ENCODE assay signal across 8 cellular contexts in genomic region chr12:44812062-44812461, GRCh38.
DNase-seq lines count a peak whose midpoint lies in the region; ATAC-seq lines count a peak whose summit lies in the region.

No MANE protein-coding gene starts in this region.

- intact Hi-C loops in posterior cingulate gyrus (cut with DNase I): no loop called here

- DNase-seq in activated gamma-delta T cell treated with Interleukin-2 at 50 U/mL for 16 hours (peak; percentile 48), activated gamma-delta T cell (lab: John Stamatoyannopoulos, UW) (no peak), hypothalamus (lab: John Stamatoyannopoulos, UW) (no peak), UCSD-AML1 (lab: John Stamatoyannopoulos, UW; ENCODE audit: unreplicated experiment) (no peak), posterior cingulate gyrus (no peak)
- DNase-seq in activated naive CD4-positive, alpha-beta T cell treated with anti-CD3 and anti-CD28 coated beads, Interleukin-2, amount 10 ng/mL, durations not matched to agents 7 days and 5 days: peak; percentile 60
- DNase-seq in stimulated activated effector memory CD8-positive, alpha-beta T cell treated with anti-CD3 and anti-CD28 coated beads, Interleukin-12 subunit alpha, Interleukin-12 subunit beta, amount 100 ng/mL, for 72 hours (ENCODE audit: low spot score in 2 of 2): no peak

- no peak overlapping the region for H3K4me3 Mint-ChIP-seq in activated naive CD4-positive, alpha-beta T cell treated with anti-CD3 and anti-CD28 coated beads, Interleukin-2, amount 10 ng/mL, durations not matched to agents 7 days and 5 days
- H3K4me3 Mint-ChIP-seq in stimulated activated effector memory CD8-positive, alpha-beta T cell treated with anti-CD3 and anti-CD28 coated beads, Interleukin-12 subunit alpha, Interleukin-12 subunit beta, amount 100 ng/mL, for 72 hours: no peak overlapping the region

- CTCF ChIA-PET in activated naive CD4-positive, alpha-beta T cell treated with anti-CD3 and anti-CD28 coated beads, Interleukin-2, amount 10 ng/mL, durations not matched to agents 7 days and 5 days (lab: Charles Lee): interaction anchor here (0.6 to 7.8 kb wide), 20 partner anchors 10 to 853 kb away, joined by 3 to 125 read pairs (median 4); partner anchors contain the start of gene NELL2

- no peaks in the 10 kb centered on the region for H3K27me3 Mint-ChIP-seq in activated naive CD4-positive, alpha-beta T cell treated with anti-CD3 and anti-CD28 coated beads, Interleukin-2, amount 10 ng/mL, durations not matched to agents 7 days and 5 days

- peak; percentile 61 for ATAC-seq in HG03354 (IDR thresholded peaks at IDR 0.05; ENCODE audit: poor library complexity, severe bottlenecking, unreplicated experiment)
- ATAC-seq in stimulated activated effector memory CD8-positive, alpha-beta T cell treated with anti-CD3 and anti-CD28 coated beads, Interleukin-12 subunit alpha, Interleukin-12 subunit beta, amount 100 ng/mL, for 72 hours: peak; percentile 84

- no peaks in the 10 kb centered on the region for H3K9me3 Mint-ChIP-seq in activated naive CD4-positive, alpha-beta T cell treated with anti-CD3 and anti-CD28 coated beads, Interleukin-2, amount 10 ng/mL, durations not matched to agents 7 days and 5 days
- no peaks in the 10 kb centered on the region for H3K9me3 Mint-ChIP-seq in stimulated activated effector memory CD8-positive, alpha-beta T cell treated with anti-CD3 and anti-CD28 coated beads, Interleukin-12 subunit alpha, Interleukin-12 subunit beta, amount 100 ng/mL, for 72 hours

- H3K36me3 Mint-ChIP-seq in activated naive CD4-positive, alpha-beta T cell treated with anti-CD3 and anti-CD28 coated beads, Interleukin-2, amount 10 ng/mL, durations not matched to agents 7 days and 5 days: peaks cover 5% of the 10 kb centered on the region
- H3K36me3 Mint-ChIP-seq in stimulated activated effector memory CD8-positive, alpha-beta T cell treated with anti-CD3 and anti-CD28 coated beads, Interleukin-12 subunit alpha, Interleukin-12 subunit beta, amount 100 ng/mL, for 72 hours: no peaks in the 10 kb centered on the region

- H3K27ac Mint-ChIP-seq in activated naive CD4-positive, alpha-beta T cell treated with anti-CD3 and anti-CD28 coated beads, Interleukin-2, amount 10 ng/mL, durations not matched to agents 7 days and 5 days: no peak overlapping the region
- no peak overlapping the region for H3K27ac Mint-ChIP-seq in stimulated activated effector memory CD8-positive, alpha-beta T cell treated with anti-CD3 and anti-CD28 coated beads, Interleukin-12 subunit alpha, Interleukin-12 subunit beta, amount 100 ng/mL, for 72 hours

- peaks cover 36% of the 10 kb centered on the region for H3K4me1 Mint-ChIP-seq in activated naive CD4-positive, alpha-beta T cell treated with anti-CD3 and anti-CD28 coated beads, Interleukin-2, amount 10 ng/mL, durations not matched to agents 7 days and 5 days
- H3K4me1 Mint-ChIP-seq in stimulated activated effector memory CD8-positive, alpha-beta T cell treated with anti-CD3 and anti-CD28 coated beads, Interleukin-12 subunit alpha, Interleukin-12 subunit beta, amount 100 ng/mL, for 72 hours: peaks cover 22% of the 10 kb centered on the region

Comparison
In these comparisons a context has a peak if more than half of its experiments do, and no peak if none do; other contexts are left out.
1. DNase-seq: peak in activated gamma-delta T cell treated with Interleukin-2 at 50 U/mL for 16 hours (single experiment) and activated naive CD4-positive, alpha-beta T cell treated with anti-CD3 and anti-CD28 coated beads, Interleukin-2, amount 10 ng/mL, durations not matched to agents 7 days and 5 days (single experiment); none in activated gamma-delta T cell (single experiment), stimulated activated effector memory CD8-positive, alpha-beta T cell treated with anti-CD3 and anti-CD28 coated beads, Interleukin-12 subunit alpha, Interleukin-12 subunit beta, amount 100 ng/mL, for 72 hours (0 of 2), hypothalamus (0 of 51), UCSD-AML1 (single experiment) and posterior cingulate gyrus (0 of 10).